ENCODE assay signal across 1 cellular context in genomic region chr1:195763907-195764183, GRCh38.
TF ChIP-seq lines count a peak whose summit lies in the region.

No MANE protein-coding gene starts in this region.

TF ChIP-seq in A549, 52 proteins besides CTCF, POLR2A, EP300 and RAD21 (continued from another document):
- TF ChIP-seq PBX3 (IDR thresholded peaks at IDR 0.05) (no peak), PHF8 (IDR thresholded peaks at IDR 0.05; ENCODE audit: borderline replicate concordance, low read depth) (no peak), REST (IDR thresholded peaks at IDR 0.05) (no peak), EHMT2 (IDR thresholded peaks at IDR 0.05; ENCODE audit: low read depth) (no peak), ESRRA (IDR thresholded peaks at IDR 0.05; ENCODE audit: borderline replicate concordance, low read length) (no peak), HOXA7 (CRISPR knock-in tag; IDR thresholded peaks at IDR 0.05) (no peak), MYC (IDR thresholded peaks at IDR 0.05; ENCODE audit: borderline replicate concordance, low read length) (no peak), HEYL (CRISPR knock-in tag; IDR thresholded peaks at IDR 0.05) (no peak), JUN (IDR thresholded peaks at IDR 0.05) (no peak), CEBPB (IDR thresholded peaks at IDR 0.05) (no peak)
